In the genomic region with DNA sequence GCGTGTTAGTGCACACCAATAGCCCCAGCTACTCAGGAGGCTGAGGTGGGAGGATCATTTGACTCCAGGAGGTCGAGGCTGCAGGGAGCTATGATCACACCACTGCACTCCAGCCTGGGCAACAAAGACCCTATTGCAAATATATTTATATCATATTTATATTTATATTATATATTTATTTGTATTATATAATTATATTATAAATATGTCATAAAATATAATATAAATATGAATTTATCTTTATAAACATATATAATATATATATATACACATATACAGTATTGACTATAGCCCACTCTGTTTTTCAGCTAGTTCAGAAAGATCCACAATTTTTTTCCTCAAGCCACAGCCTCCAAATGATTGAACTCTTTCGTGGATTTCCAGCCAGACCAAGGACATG, we compare ENCODE assay signal across 30 cellular contexts. TPM values are rescaled to one million over a fixed set of nuclear protein-coding genes. Genes with fewer than 3 reads are reported as not detected.
"Had no signal": no experiment of that assay in that cellular context is flagged by ENCODE, and none has a peak within 500 bp of the region (broad histone marks: within the 10 kb centered on the region; RNA-seq: fewer than 3 reads in every experiment).

No MANE protein-coding gene starts in this region.

- ATAC-seq: stimulated activated effector memory CD8-positive, alpha-beta T cell treated with anti-CD3 and anti-CD28 coated beads, Interleukin-12 subunit alpha, Interleukin-12 subunit beta, amount 100 ng/mL, for 72 hours; stimulated activated memory B cell treated with anti-CD40 and anti-IgM and Interleukin-4, amounts not matched to agents 10 μg/mL and 1 μg/mL and 100 μg/mL, for 72 hours; stimulated activated naive B cell treated with anti-CD40 and anti-IgM and Interleukin-4, amounts not matched to agents 10 μg/mL and 1 μg/mL and 100 μg/mL, for 72 hours; stimulated activated naive CD8-positive, alpha-beta T cell treated with anti-CD3 and anti-CD28 coated beads, Interleukin-15, amount 100 ng/mL, for 72 hours; stimulated activated naive CD8-positive, alpha-beta T cell treated with anti-CD3 and anti-CD28 coated beads, Interleukin-15, Interleukin-2, amounts not matched to agents 100 U/mL and 50 U/mL, for 24 hours; upper lobe of right lung had no signal

- DNase-seq: stimulated activated CD4-positive, alpha-beta T cell treated with anti-CD3 and anti-CD28 coated beads, Interleukin-2, amount 100 ng/mL, for 48 hours; stimulated activated CD4-positive, alpha-beta T cell treated with anti-CD3 and anti-CD28 coated beads, Interleukin-4, amount 100 ng/mL, for 1 hour; stimulated activated CD4-positive, alpha-beta T cell treated with anti-CD3 and anti-CD28 coated beads, Interleukin-4, amount 100 ng/mL, for 24 hours; stimulated activated CD4-positive, alpha-beta T cell treated with anti-CD3 and anti-CD28 coated beads, Interleukin-4, amount 100 ng/mL, for 4 hours; stimulated activated CD8-positive, alpha-beta memory T cell treated with anti-CD3 and anti-CD28 coated beads, Interleukin-4, amount 100 ng/mL, for 48 hours; stimulated activated naive B cell treated with anti-CD40 and anti-IgM and Interleukin-4, amounts not matched to agents 10 μg/mL and 1 μg/mL and 100 μg/mL, for 72 hours; stimulated activated naive CD4-positive, alpha-beta T cell; stimulated activated naive CD4-positive, alpha-beta T cell treated with Interleukin-2 at 50 U/mL for 16 hours; stimulated activated naive CD8-positive, alpha-beta T cell treated with anti-CD3 and anti-CD28 coated beads, Interleukin-15, amount 100 ng/mL, for 72 hours; stimulated activated naive CD8-positive, alpha-beta T cell treated with anti-CD3 and anti-CD28 coated beads, Interleukin-15, Interleukin-2, amounts not matched to agents 100 U/mL and 50 U/mL, for 24 hours; stomach; substantia nigra; testis; thyroid gland; tibial artery; transverse colon; upper lobe of left lung; upper lobe of right lung; uterus had no signal

- H3K4me3 Mint-ChIP-seq: stimulated activated effector memory CD8-positive, alpha-beta T cell treated with anti-CD3 and anti-CD28 coated beads, Interleukin-12 subunit alpha, Interleukin-12 subunit beta, amount 100 ng/mL, for 72 hours; stimulated activated memory B cell treated with anti-CD40 and anti-IgM and Interleukin-4, amounts not matched to agents 10 μg/mL and 1 μg/mL and 100 μg/mL, for 72 hours; stimulated activated naive B cell treated with anti-CD40 and anti-IgM and Interleukin-4, amounts not matched to agents 10 μg/mL and 1 μg/mL and 100 μg/mL, for 72 hours; stimulated activated naive CD8-positive, alpha-beta T cell treated with anti-CD3 and anti-CD28 coated beads, Interleukin-15, amount 100 ng/mL, for 72 hours; stimulated activated naive CD8-positive, alpha-beta T cell treated with anti-CD3 and anti-CD28 coated beads, Interleukin-15, Interleukin-2, amounts not matched to agents 100 ng/mL and 50 ng/mL, for 24 hours; type B pancreatic cell had no signal

- H3K27ac Mint-ChIP-seq: stimulated activated effector memory CD8-positive, alpha-beta T cell treated with anti-CD3 and anti-CD28 coated beads, Interleukin-12 subunit alpha, Interleukin-12 subunit beta, amount 100 ng/mL, for 72 hours; stimulated activated memory B cell treated with anti-CD40 and anti-IgM and Interleukin-4, amounts not matched to agents 10 μg/mL and 1 μg/mL and 100 μg/mL, for 72 hours; stimulated activated naive B cell treated with anti-CD40 and anti-IgM and Interleukin-4, amounts not matched to agents 10 μg/mL and 1 μg/mL and 100 μg/mL, for 72 hours; stimulated activated naive CD8-positive, alpha-beta T cell treated with anti-CD3 and anti-CD28 coated beads, Interleukin-15, amount 100 ng/mL, for 72 hours; stimulated activated naive CD8-positive, alpha-beta T cell treated with anti-CD3 and anti-CD28 coated beads, Interleukin-15, Interleukin-2, amounts not matched to agents 100 ng/mL and 50 ng/mL, for 24 hours; type B pancreatic cell had no signal

- H3K36me3 Mint-ChIP-seq: stimulated activated effector memory CD8-positive, alpha-beta T cell treated with anti-CD3 and anti-CD28 coated beads, Interleukin-12 subunit alpha, Interleukin-12 subunit beta, amount 100 ng/mL, for 72 hours; stimulated activated naive B cell treated with anti-CD40 and anti-IgM and Interleukin-4, amounts not matched to agents 10 μg/mL and 1 μg/mL and 100 μg/mL, for 72 hours; type B pancreatic cell had no signal

- H3K27me3 Mint-ChIP-seq: stimulated activated naive CD8-positive, alpha-beta T cell treated with anti-CD3 and anti-CD28 coated beads, Interleukin-15, amount 100 ng/mL, for 72 hours; stimulated activated naive CD8-positive, alpha-beta T cell treated with anti-CD3 and anti-CD28 coated beads, Interleukin-15, Interleukin-2, amounts not matched to agents 100 ng/mL and 50 ng/mL, for 24 hours had no signal

- H3K9me3 Mint-ChIP-seq: stimulated activated naive CD8-positive, alpha-beta T cell treated with anti-CD3 and anti-CD28 coated beads, Interleukin-15, amount 100 ng/mL, for 72 hours; type B pancreatic cell had no signal

- H3K4me1 Mint-ChIP-seq: stimulated activated effector memory CD8-positive, alpha-beta T cell treated with anti-CD3 and anti-CD28 coated beads, Interleukin-12 subunit alpha, Interleukin-12 subunit beta, amount 100 ng/mL, for 72 hours; stimulated activated memory B cell treated with anti-CD40 and anti-IgM and Interleukin-4, amounts not matched to agents 10 μg/mL and 1 μg/mL and 100 μg/mL, for 72 hours; stimulated activated naive B cell treated with anti-CD40 and anti-IgM and Interleukin-4, amounts not matched to agents 10 μg/mL and 1 μg/mL and 100 μg/mL, for 72 hours; stimulated activated naive CD8-positive, alpha-beta T cell treated with anti-CD3 and anti-CD28 coated beads, Interleukin-15, amount 100 ng/mL, for 72 hours had no signal

RNA-seq across cellular contexts. Expression of gene MYL10, which starts 45.3 kb away (rescaled TPM):
- total RNA-seq: stomach, subcutaneous adipose tissue, suprapubic skin, temporal lobe, testis, thoracic aorta, thyroid gland, tibial nerve, transverse colon, upper lobe of left lung, upper lobe of right lung, ureter, uterus, vagina had no signal
